In genomic region chr4:105895609-105896460, GRCh38 we compare ENCODE assay signal across 8 cellular contexts. TPM values are rescaled to one million over a fixed set of nuclear protein-coding genes. Genes with fewer than 3 reads are reported as not detected.
DNase-seq lines count a peak whose midpoint lies in the region; ATAC-seq and TF ChIP-seq lines count a peak whose summit lies in the region.

No MANE protein-coding gene starts in this region.

- H3K4me1 ChIP-seq in body of pancreas: peaks cover 31% of the 10 kb centered on the region
- peaks cover 4 to 6% of the 10 kb centered on the region in 2 donors for H3K4me1 ChIP-seq in left lung
- H3K4me1 ChIP-seq in testis: no peaks in the 10 kb centered on the region

- in situ Hi-C loops in KBM-7 (cut with MboI; ENCODE audit: low pct_unique_long_range_greater_than_20kb, low sequenced_read_pairs): no loop called here

- H3K4me3 ChIP-seq in GM12865 (ENCODE audit: low read depth, low read length): peak overlapping the region; percentile 54
- H3K4me3 ChIP-seq in body of pancreas: peak overlapping the region; percentile 64 to 68
- H3K4me3 ChIP-seq in left lung: peak overlapping the region; percentile 50 to 67
- peak overlapping the region; percentile 45 to 56 for H3K4me3 ChIP-seq in testis

- ATAC-seq in GM21526 (IDR thresholded peaks at IDR 0.05; ENCODE audit: low FRiP score, unreplicated experiment) (peak; percentile 50), body of pancreas (peak; percentile 59), left lung (peak; percentile 62), HG02763 (IDR thresholded peaks at IDR 0.05; ENCODE audit: unreplicated experiment) (no peak)

- H3K9me3 ChIP-seq in body of pancreas (no peaks in the 10 kb centered on the region), left lung (no peaks in the 10 kb centered on the region), testis (no peaks in the 10 kb centered on the region)

- DNase-seq in GM12865 (ENCODE audit: low read depth) (peak; percentile 44), KBM-7 (peak; percentile 32), body of pancreas (peak; percentile 48 to 60 (median 56)), left lung (peak; percentile 54 to 80), testis (peak; percentile 26), superior temporal gyrus (ENCODE audit: extremely low spot score) (no peak)

- no peaks in the 10 kb centered on the region for H3K36me3 ChIP-seq in body of pancreas (replicated peaks in 1 of 2; ENCODE audit: insufficient read depth in 1 of 2, low read depth in 2 of 2)
- H3K36me3 ChIP-seq in left lung: no peaks in the 10 kb centered on the region
- H3K36me3 ChIP-seq in testis (ENCODE audit: low read depth, missing control alignments): no peaks in the 10 kb centered on the region

- peak; percentile 0 to 56 (median 48) for TF ChIP-seq POLR2A in body of pancreas (IDR thresholded peaks at IDR 0.05)
- no peak for TF ChIP-seq POLR2A in testis (IDR thresholded peaks at IDR 0.05)

- intact Hi-C loops in body of pancreas (cut with DNase I) (no loop called here), left lung (cut with DNase I) (no loop called here), testis (cut with DNase I; ENCODE audit: low total_unique reads) (no loop called here)

- TF ChIP-seq CTCF in GM12865 (IDR thresholded peaks at IDR 0.05; ENCODE audit: insufficient read depth, low read depth, low read length, missing control alignments): no peak
- peak in 6 of 7 experiments; percentile 8 to 50 (median 35) for TF ChIP-seq CTCF in body of pancreas (IDR thresholded peaks at IDR 0.05)
- TF ChIP-seq CTCF in left lung (IDR thresholded peaks at IDR 0.05): no peak
- TF ChIP-seq CTCF in testis (IDR thresholded peaks at IDR 0.05): no peak

- WGBS in body of pancreas, 2 donors: 1 to 2% methylated on average over 13 to 81 of the region's 82 CpGs
- whole genome bisulfite sequencing in testis, 2 donors: 0 to 2% methylated on average over 11 to 76 of the region's 82 CpGs

- no peaks in the 10 kb centered on the region for H3K27me3 ChIP-seq in body of pancreas
- H3K27me3 ChIP-seq in left lung: peaks cover 0 to 50% of the 10 kb centered on the region in 2 donors
- H3K27me3 ChIP-seq in testis: no peaks in the 10 kb centered on the region

- H3K27ac ChIP-seq in body of pancreas: peak overlapping the region; percentile 51 to 93 (median 82)
- H3K27ac ChIP-seq in left lung: peak overlapping the region; percentile 80 to 90
- no peak overlapping the region for H3K27ac ChIP-seq in testis

RNA-seq across cellular contexts. Expression of gene NPNT, which starts 0.6 kb away (rescaled TPM):
- total RNA-seq in body of pancreas (10 to 100 TPM; 28.7 to 29.1 TPM), left lung (100 to 1,000 TPM; 119 to 380 TPM), testis (1 to 10 TPM; 5.4 to 6.3 TPM)
- polyA plus RNA-seq in testis (ENCODE audit: insufficient read depth, low read depth, low replicate concordance): 17.9 TPM

Comparison
In these comparisons a context has a peak if more than half of its experiments do, and no peak if none do; other contexts are left out.
1. CTCF ChIP-seq: peak in body of pancreas (6 of 7); none in GM12865 (single experiment), left lung (0 of 2) and testis (0 of 3).
2. H3K27ac ChIP-seq: peak in body of pancreas (4 of 4) and left lung (2 of 2); none in testis (0 of 2).
3. RNA of gene NPNT, which starts 0.6 kb away (total RNA-seq): 119 to 380 TPM in left lung and 28.7 to 29.1 TPM in body of pancreas; 5.4 to 6.3 TPM in testis; every median in the first group is over 4 times any median in the second.
4. Peak in every context shown above with its lines, with median percentiles within 50 percentile points of each other: H3K4me3 ChIP-seq.